In genomic region chr10:104520653-104521052, GRCh38 we compare ENCODE assay signal across 21 cellular contexts.
"Had no signal": no experiment of that assay in that cellular context is flagged by ENCODE, and none has a peak within 500 bp of the region (broad histone marks: within the 10 kb centered on the region; RNA-seq: fewer than 3 reads in every experiment).

No MANE protein-coding gene starts in this region.

- H3K27ac Mint-ChIP-seq: dendritic cell treated with granulocyte-macrophage colony-stimulating factor and Interleukin-4, amounts not matched to agents 40 ng/mL and 50 ng/mL, for 4 days; effector memory CD8-positive, alpha-beta T cell; endodermal cell had no signal

- H3K4me3 Mint-ChIP-seq: dendritic cell treated with granulocyte-macrophage colony-stimulating factor and Interleukin-4, amounts not matched to agents 40 ng/mL and 50 ng/mL, for 4 days; effector memory CD8-positive, alpha-beta T cell; endodermal cell had no signal

- H3K27ac ChIP-seq: epithelial cell of prostate, esophagus squamous epithelium, gastrocnemius medialis, heart right ventricle, left lung, lower lobe of right lung had no signal

- H3K27me3 Mint-ChIP-seq: dendritic cell treated with granulocyte-macrophage colony-stimulating factor and Interleukin-4, amounts not matched to agents 40 ng/mL and 50 ng/mL, for 4 days had no signal

- H3K4me1 ChIP-seq: esophagus squamous epithelium, gastrocnemius medialis, left lung, lower lobe of right lung had no signal

- H3K36me3 ChIP-seq: esophagus squamous epithelium, gastrocnemius medialis, heart right ventricle, left lung, lower lobe of right lung had no signal

- H3K9me3 ChIP-seq: esophagus squamous epithelium, gastrocnemius medialis, heart right ventricle, left lung, lower lobe of right lung had no signal

- H3K4me3 ChIP-seq: esophagus squamous epithelium, gastrocnemius medialis, heart right ventricle, left lung, lower lobe of right lung had no signal

- H3K9me3 Mint-ChIP-seq: dendritic cell treated with granulocyte-macrophage colony-stimulating factor and Interleukin-4, amounts not matched to agents 40 ng/mL and 50 ng/mL, for 4 days; effector memory CD8-positive, alpha-beta T cell; endodermal cell had no signal

- H3K27me3 ChIP-seq: gastrocnemius medialis had no signal

- DNase-seq: cortex of kidney; effector CD8-positive, alpha-beta T cell; effector memory CD8-positive, alpha-beta T cell; endodermal cell; erythroblast; esophagus squamous epithelium; foreskin fibroblast; foreskin melanocyte; gastrocnemius medialis; glutamatergic neuron; head of caudate nucleus; heart right ventricle; hippocampal formation; left cardiac atrium; left lung; left ventricle myocardium superior; lower lobe of right lung; mesenchymal stem cell; midbrain had no signal
